In genomic region chr2:215431290-215431689, GRCh38 we compare ENCODE assay signal across 18 cellular contexts. TPM values are rescaled to one million over a fixed set of nuclear protein-coding genes. Genes with fewer than 3 reads are reported as not detected.
DNase-seq lines count a peak whose midpoint lies in the region; ATAC-seq and TF ChIP-seq lines count a peak whose summit lies in the region.
"Had no signal": no experiment of that assay in that cellular context is flagged by ENCODE, and none has a peak within 500 bp of the region (broad histone marks: within the 10 kb centered on the region; RNA-seq: fewer than 3 reads in every experiment).

No MANE protein-coding gene starts in this region.

- H3K27ac ChIP-seq in A673 (ENCODE audit: low read depth, low read length, poor library complexity, severe bottlenecking) (peak overlapping the region; percentile 47), fibroblast of lung (ENCODE audit: insufficient read depth, low read length) (peak overlapping the region; percentile 53), osteoblast (ENCODE audit: low read depth, low read length) (peak overlapping the region; percentile 95)
- H3K27ac ChIP-seq: thyroid gland had no signal

- H3K4me3 Mint-ChIP-seq in activated T-helper 1 cell treated with anti-CD3 and anti-CD28 coated beads, Interleukin-12 subunit alpha, Interleukin-12 subunit beta, Interleukin-2, Interleukin-4 antibody, amounts not matched to agents 30 ng/mL and 10 ng/mL and 1 ng/mL, durations not matched to agents 14 hours and 24 hours and 36 hours, result no peak overlapping the region
- H3K4me3 Mint-ChIP-seq: activated CD4-positive, alpha-beta T cell treated with anti-CD3 and anti-CD28 coated beads, Interleukin-2, amount 10 ng/mL, durations not matched to agents 24 days and 14 days; immature natural killer cell; naive thymus-derived CD8-positive, alpha-beta T cell had no signal

- H3K9ac ChIP-seq in adipocyte (ENCODE audit: low read length), result peak overlapping the region; percentile 92
- no peak overlapping the region for H3K9ac ChIP-seq in fibroblast of lung (ENCODE audit: insufficient read depth, low read length)

- H4K20me1 ChIP-seq in fibroblast of lung (ENCODE audit: control insufficient read depth, extremely low read depth, insufficient read depth, low read length) (no peaks in the 10 kb centered on the region), osteoblast (ENCODE audit: insufficient read depth, low read length) (peaks cover 72% of the 10 kb centered on the region)

- H3K27me3 Mint-ChIP-seq in activated T-helper 1 cell treated with anti-CD3 and anti-CD28 coated beads, Interleukin-12 subunit alpha, Interleukin-12 subunit beta, Interleukin-2, Interleukin-4 antibody, amounts not matched to agents 30 ng/mL and 10 ng/mL and 1 ng/mL, durations not matched to agents 14 hours and 24 hours and 36 hours (ENCODE audit: insufficient read depth), result peaks cover 59% of the 10 kb centered on the region

- H3K4me1 ChIP-seq in A673 (ENCODE audit: insufficient read depth, low read length, poor library complexity, severe bottlenecking), result peaks cover 12% of the 10 kb centered on the region
- peaks cover 37% of the 10 kb centered on the region for H3K4me1 ChIP-seq in adipocyte (ENCODE audit: control insufficient read depth, insufficient read depth, low read length)
- peaks cover 18% of the 10 kb centered on the region for H3K4me1 ChIP-seq in fibroblast of lung (ENCODE audit: control insufficient read depth, extremely low read depth, insufficient read depth, low read length)
- peaks cover 58% of the 10 kb centered on the region for H3K4me1 ChIP-seq in osteoblast (ENCODE audit: insufficient read depth, low read length)

- H3K4me3 ChIP-seq in A673 (ENCODE audit: low read depth, low read length, poor library complexity, severe bottlenecking) (peak overlapping the region; percentile 88), adipocyte (ENCODE audit: low read length) (peak overlapping the region; percentile 89), fibroblast of lung (replicated peaks in 1 of 4; ENCODE audit: control extremely low read depth in 1 of 4, insufficient read depth in 1 of 4, low read depth in 3 of 4, low read length in 4 of 4) (peak overlapping the region; percentile 52 to 96 (median 92)), osteoblast (ENCODE audit: insufficient read depth, low read length) (peak overlapping the region; percentile 83)
- H3K4me3 ChIP-seq: lung, thyroid gland had no signal

- H3K36me3 ChIP-seq in A673 (ENCODE audit: insufficient read depth, low read length, poor library complexity, severe bottlenecking) (peaks cover 85% of the 10 kb centered on the region), adipocyte (ENCODE audit: control insufficient read depth, insufficient read depth, low read length, severe bottlenecking) (peaks cover 82% of the 10 kb centered on the region), fibroblast of lung (ENCODE audit: control insufficient read depth, insufficient read depth, low read length) (peaks cover 18% of the 10 kb centered on the region), osteoblast (ENCODE audit: insufficient read depth, low read length) (peaks cover 91% of the 10 kb centered on the region)
- H3K36me3 ChIP-seq: thyroid gland had no signal

- no peak for TF ChIP-seq CTCF in A673 (conservative IDR thresholded peaks at IDR 0.05; ENCODE audit: low read depth, low read length)
- no peak for TF ChIP-seq CTCF in fibroblast of lung (conservative IDR thresholded peaks at IDR 0.05 in 1 of 2, IDR thresholded peaks at IDR 0.05 in 1 of 2; ENCODE audit: low read depth in 1 of 2, low read length in 2 of 2)
- TF ChIP-seq CTCF in osteoblast (IDR thresholded peaks at IDR 0.05; ENCODE audit: extremely low read depth, low read depth, low read length), result no peak

- H2AFZ ChIP-seq in fibroblast of lung (ENCODE audit: low read length) (no peak overlapping the region), osteoblast (ENCODE audit: low read length) (no peak overlapping the region)

- peaks cover under 1% of the 10 kb centered on the region for H3K4me1 Mint-ChIP-seq in activated T-helper 1 cell treated with anti-CD3 and anti-CD28 coated beads, Interleukin-12 subunit alpha, Interleukin-12 subunit beta, Interleukin-2, Interleukin-4 antibody, amounts not matched to agents 30 ng/mL and 10 ng/mL and 1 ng/mL, durations not matched to agents 14 hours and 24 hours and 36 hours (ENCODE audit: low read depth)

- BruUV-seq in A673 (replicated peaks; lab: Mats Ljungman, UMichigan), result no TSS peak

- H3K27ac Mint-ChIP-seq in activated T-helper 1 cell treated with anti-CD3 and anti-CD28 coated beads, Interleukin-12 subunit alpha, Interleukin-12 subunit beta, Interleukin-2, Interleukin-4 antibody, amounts not matched to agents 30 ng/mL and 10 ng/mL and 1 ng/mL, durations not matched to agents 14 hours and 24 hours and 36 hours, result no peak overlapping the region
- H3K27ac Mint-ChIP-seq: activated CD4-positive, alpha-beta T cell treated with anti-CD3 and anti-CD28 coated beads, Interleukin-2, amount 10 ng/mL, durations not matched to agents 24 days and 14 days; immature natural killer cell; naive thymus-derived CD8-positive, alpha-beta T cell had no signal

- DNase-seq in A673 (ENCODE audit: low spot score) (no peak), adipocyte (ENCODE audit: low read depth) (peak; percentile 18), fibroblast of lung (ENCODE audit: low read depth in 2 of 2) (no peak), osteoblast (ENCODE audit: insufficient read length, low spot score, missing footprints) (no peak), cardiac septum (ENCODE audit: low spot score) (no peak), NCI-H2107 (lab: John Stamatoyannopoulos, UW) (no peak)
- no peak for DNase-seq in activated T-helper 1 cell treated with anti-CD3 and anti-CD28 coated beads, Interleukin-12 subunit alpha, Interleukin-12 subunit beta, Interleukin-2, Interleukin-4 antibody, amounts not matched to agents 30 ng/mL and 10 ng/mL and 1 ng/mL, durations not matched to agents 14 hours and 24 hours and 36 hours (ENCODE audit: low spot score)
- DNase-seq: activated CD4-positive, alpha-beta T cell treated with anti-CD3 and anti-CD28 coated beads, Interleukin-2, amount 10 ng/mL, durations not matched to agents 24 days and 14 days; activated gamma-delta T cell; amygdala; heart left ventricle; immature natural killer cell; naive thymus-derived CD8-positive, alpha-beta T cell; NCI-H1930; T-helper 1 cell; thyroid gland had no signal

- POLR2A ChIA-PET in A673 (lab: Charles Lee; ENCODE audit: low non-redundant PET), result no interaction called here

- peak overlapping the region; percentile 54 for H3K4me2 ChIP-seq in fibroblast of lung (ENCODE audit: extremely low read depth, insufficient read depth, low read length)
- peak overlapping the region; percentile 93 for H3K4me2 ChIP-seq in osteoblast (ENCODE audit: insufficient read depth, low read length)

- no peak for ATAC-seq in HG03460 (IDR thresholded peaks at IDR 0.05; ENCODE audit: unreplicated experiment)
- ATAC-seq: heart left ventricle; naive thymus-derived CD8-positive, alpha-beta T cell had no signal

- H3K9me3 ChIP-seq in A673 (ENCODE audit: low read depth, low read length, poor library complexity, severe bottlenecking), result no peaks in the 10 kb centered on the region
- no peaks in the 10 kb centered on the region for H3K9me3 ChIP-seq in adipocyte (ENCODE audit: control insufficient read depth, low read length)
- H3K9me3 ChIP-seq in fibroblast of lung (ENCODE audit: control insufficient read depth, insufficient read depth, low read depth, low read length), result no peaks in the 10 kb centered on the region
- H3K9me3 ChIP-seq in osteoblast (ENCODE audit: low read depth, low read length), result no peaks in the 10 kb centered on the region
- H3K9me3 ChIP-seq: heart left ventricle, thyroid gland had no signal

- intact Hi-C loops in A673 (cut with micrococcal nuclease; ENCODE audit: unreplicated experiment) (no loop called here), cardiac septum (cut with DNase I) (no loop called here)
- intact Hi-C loops in activated T-helper 1 cell treated with anti-CD3 and anti-CD28 coated beads, Interleukin-12 subunit alpha, Interleukin-12 subunit beta, Interleukin-2, Interleukin-4 antibody, amounts not matched to agents 30 ng/mL and 10 ng/mL and 1 ng/mL, durations not matched to agents 14 hours and 24 hours and 36 hours (cut with micrococcal nuclease), result no loop called here

- CTCF ChIA-PET in A673 (lab: Charles Lee), result interaction anchor here (1.0 to 1.1 kb wide), 2 partner anchors 398 to 500 kb away, joined by 3 to 4 read pairs; no protein-coding TSS in a partner anchor

- H3K79me2 ChIP-seq in fibroblast of lung (ENCODE audit: control insufficient read depth, insufficient read depth, low read length), result peaks cover 67% of the 10 kb centered on the region
- peaks cover 76% of the 10 kb centered on the region for H3K79me2 ChIP-seq in osteoblast (ENCODE audit: insufficient read depth, low read length)

- no peaks in the 10 kb centered on the region for H3K9me3 Mint-ChIP-seq in activated T-helper 1 cell treated with anti-CD3 and anti-CD28 coated beads, Interleukin-12 subunit alpha, Interleukin-12 subunit beta, Interleukin-2, Interleukin-4 antibody, amounts not matched to agents 30 ng/mL and 10 ng/mL and 1 ng/mL, durations not matched to agents 14 hours and 24 hours and 36 hours
- H3K9me3 Mint-ChIP-seq: activated CD4-positive, alpha-beta T cell treated with anti-CD3 and anti-CD28 coated beads, Interleukin-2, amount 10 ng/mL, durations not matched to agents 24 days and 14 days; naive thymus-derived CD8-positive, alpha-beta T cell had no signal

- H3K27me3 ChIP-seq in A673 (replicated peaks; ENCODE audit: insufficient read depth, low read depth, low read length, poor library complexity) (no peaks in the 10 kb centered on the region), adipocyte (replicated peaks; ENCODE audit: control insufficient read depth, insufficient read depth, low read length) (no peaks in the 10 kb centered on the region), fibroblast of lung (ENCODE audit: control insufficient read depth, insufficient read depth, low read length) (no peaks in the 10 kb centered on the region), osteoblast (ENCODE audit: insufficient read depth, low read length) (no peaks in the 10 kb centered on the region)
- H3K27me3 ChIP-seq: thyroid gland had no signal

- peaks cover 1% of the 10 kb centered on the region for H3K36me3 Mint-ChIP-seq in activated T-helper 1 cell treated with anti-CD3 and anti-CD28 coated beads, Interleukin-12 subunit alpha, Interleukin-12 subunit beta, Interleukin-2, Interleukin-4 antibody, amounts not matched to agents 30 ng/mL and 10 ng/mL and 1 ng/mL, durations not matched to agents 14 hours and 24 hours and 36 hours (ENCODE audit: low read depth)
- H3K36me3 Mint-ChIP-seq: immature natural killer cell had no signal

RNA-seq across cellular contexts. Expression of gene FN1, which starts 4.6 kb away (rescaled TPM):
- total RNA-seq in A673 (2021), result 1,570 and 2,058 TPM in 2 replicates
- 3,444 and 5,906 TPM in 2 replicates for total RNA-seq in fibroblast of lung
- polyA plus RNA-seq in fibroblast of lung, result 3,495 and 3,629 TPM in 2 replicates
- 3,058 and 3,832 TPM in 2 replicates for polyA plus RNA-seq in fibroblast of lung (2012)
- 4,954 and 5,215 TPM in 2 replicates for polyA minus RNA-seq in fibroblast of lung (ENCODE audit: low replicate concordance)
- total RNA-seq in osteoblast, result 18,025 and 18,800 TPM in 2 replicates
- 1.6 and 2.7 TPM in 2 replicates for total RNA-seq in activated T-helper 1 cell treated with anti-CD3 and anti-CD28 coated beads, Interleukin-12 subunit alpha, Interleukin-12 subunit beta, Interleukin-2, Interleukin-4 antibody, amounts not matched to agents 30 ng/mL and 10 ng/mL and 1 ng/mL, durations not matched to agents 14 hours and 24 hours and 36 hours
- 339 TPM for total RNA-seq in cardiac septum

Comparison
In these comparisons a context has a peak if more than half of its experiments do, and no peak if none do; other contexts are left out.
1. RNA of gene FN1, which starts 4.6 kb away (total RNA-seq): 18,025 to 18,800 TPM in osteoblast, 3,444 to 5,906 TPM in fibroblast of lung, 1,570 to 2,058 TPM in A673 and 339 TPM in cardiac septum (single experiment); 1.6 to 2.7 TPM in activated T-helper 1 cell treated with anti-CD3 and anti-CD28 coated beads, Interleukin-12 subunit alpha, Interleukin-12 subunit beta, Interleukin-2, Interleukin-4 antibody, amounts not matched to agents 30 ng/mL and 10 ng/mL and 1 ng/mL, durations not matched to agents 14 hours and 24 hours and 36 hours; every median in the first group is over 10 times any median in the second.
2. Peak in every context shown above with its lines, with median percentiles within 50 percentile points of each other: H3K27ac ChIP-seq and H3K4me3 ChIP-seq.